2 cellular contexts compared by ENCODE assay signal in the genomic region with DNA sequence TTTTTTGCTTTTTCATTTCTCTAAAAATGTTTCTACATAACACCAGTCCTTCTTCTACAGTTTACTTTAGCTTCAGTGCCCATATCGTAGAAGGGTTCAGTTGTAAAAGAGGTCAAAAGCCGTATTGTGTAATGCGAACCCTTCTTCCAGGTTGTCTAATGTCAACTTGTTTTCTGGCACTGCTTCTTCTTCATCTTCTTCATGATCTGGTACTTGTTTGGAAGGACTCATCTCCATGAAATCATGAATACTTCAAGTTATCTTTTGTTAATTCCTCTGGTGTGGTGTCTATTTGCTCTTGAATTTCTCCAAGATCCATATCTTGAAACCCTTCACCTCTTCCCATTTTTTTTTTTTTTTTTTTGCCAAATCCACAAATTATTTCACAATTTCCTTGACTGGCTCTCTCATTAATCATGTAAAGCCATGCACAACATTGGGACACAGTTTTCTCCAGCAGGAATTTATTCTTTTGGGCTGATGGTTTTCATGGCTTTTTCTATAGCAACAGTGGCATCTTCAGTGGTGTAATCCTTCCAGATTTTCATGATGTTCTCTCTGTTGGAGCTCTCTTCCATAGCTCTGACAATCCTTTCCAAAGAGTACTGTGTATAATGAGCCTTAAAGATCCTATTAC.
TF ChIP-seq lines count a peak whose summit lies in the region.

No MANE protein-coding gene starts in this region.

TF ChIP-seq in IMR-90, 13 proteins besides CTCF, POLR2A, EP300 and RAD21:
- TF ChIP-seq FOS (IDR thresholded peaks at IDR 0.05; ENCODE audit: low read depth, low read length) (no peak), CEBPB (IDR thresholded peaks at IDR 0.05; ENCODE audit: low read depth, low read length) (no peak), MAFK (IDR thresholded peaks at IDR 0.05; ENCODE audit: low read depth, low read length) (no peak), SMC3 (IDR thresholded peaks at IDR 0.05; ENCODE audit: low read depth, low read length) (no peak), RFX5 (IDR thresholded peaks at IDR 0.05; ENCODE audit: low read depth, low read length) (no peak), CHD1 (IDR thresholded peaks at IDR 0.05; ENCODE audit: low read depth, low read length) (no peak), MXI1 (IDR thresholded peaks at IDR 0.05; ENCODE audit: borderline replicate concordance, low read depth, low read length) (no peak), NFE2L2 (IDR thresholded peaks at IDR 0.05; ENCODE audit: low read depth, low read length) (no peak), RCOR1 (IDR thresholded peaks at IDR 0.05; ENCODE audit: insufficient replicate concordance, low read length) (no peak)
TF ChIP-seq in IMR-90: peak in this region for 0.

TF ChIP-seq in liver, 16 proteins besides CTCF, POLR2A, EP300 and RAD21:
- peak; percentile 33 for TF ChIP-seq HNF4G (IDR thresholded peaks at IDR 0.05)
- TF ChIP-seq RXRA (IDR thresholded peaks at IDR 0.05), result peak; percentile 62 to 81
- TF ChIP-seq FOXA2 (IDR thresholded peaks at IDR 0.05), result peak; percentile 87
- no peak for TF ChIP-seq TAF1 (conservative IDR thresholded peaks at IDR 0.05)
- TF ChIP-seq EGR1 (IDR thresholded peaks at IDR 0.05; ENCODE audit: low read depth in 2 of 2), result no peak
- peak; percentile 80 to 92 for TF ChIP-seq HNF4A (conservative IDR thresholded peaks at IDR 0.05)
- peak; percentile 59 for TF ChIP-seq YY1 (IDR thresholded peaks at IDR 0.05)
- TF ChIP-seq, protein P1, sequence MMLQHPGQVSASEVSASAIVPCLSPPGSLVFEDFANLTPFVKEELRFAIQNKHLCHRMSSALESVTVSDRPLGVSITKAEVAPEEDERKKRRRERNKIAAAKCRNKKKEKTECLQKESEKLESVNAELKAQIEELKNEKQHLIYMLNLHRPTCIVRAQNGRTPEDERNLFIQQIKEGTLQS (IDR thresholded peaks at IDR 0.05), result no peak
- TF ChIP-seq FOXA1 (IDR thresholded peaks at IDR 0.05), result peak; percentile 79
- peak in 1 of 2 donors; percentile 75 for TF ChIP-seq JUND (IDR thresholded peaks at IDR 0.05)
- peak; percentile 47 for TF ChIP-seq SP1 (IDR thresholded peaks at IDR 0.05)
- TF ChIP-seq, protein P2, sequence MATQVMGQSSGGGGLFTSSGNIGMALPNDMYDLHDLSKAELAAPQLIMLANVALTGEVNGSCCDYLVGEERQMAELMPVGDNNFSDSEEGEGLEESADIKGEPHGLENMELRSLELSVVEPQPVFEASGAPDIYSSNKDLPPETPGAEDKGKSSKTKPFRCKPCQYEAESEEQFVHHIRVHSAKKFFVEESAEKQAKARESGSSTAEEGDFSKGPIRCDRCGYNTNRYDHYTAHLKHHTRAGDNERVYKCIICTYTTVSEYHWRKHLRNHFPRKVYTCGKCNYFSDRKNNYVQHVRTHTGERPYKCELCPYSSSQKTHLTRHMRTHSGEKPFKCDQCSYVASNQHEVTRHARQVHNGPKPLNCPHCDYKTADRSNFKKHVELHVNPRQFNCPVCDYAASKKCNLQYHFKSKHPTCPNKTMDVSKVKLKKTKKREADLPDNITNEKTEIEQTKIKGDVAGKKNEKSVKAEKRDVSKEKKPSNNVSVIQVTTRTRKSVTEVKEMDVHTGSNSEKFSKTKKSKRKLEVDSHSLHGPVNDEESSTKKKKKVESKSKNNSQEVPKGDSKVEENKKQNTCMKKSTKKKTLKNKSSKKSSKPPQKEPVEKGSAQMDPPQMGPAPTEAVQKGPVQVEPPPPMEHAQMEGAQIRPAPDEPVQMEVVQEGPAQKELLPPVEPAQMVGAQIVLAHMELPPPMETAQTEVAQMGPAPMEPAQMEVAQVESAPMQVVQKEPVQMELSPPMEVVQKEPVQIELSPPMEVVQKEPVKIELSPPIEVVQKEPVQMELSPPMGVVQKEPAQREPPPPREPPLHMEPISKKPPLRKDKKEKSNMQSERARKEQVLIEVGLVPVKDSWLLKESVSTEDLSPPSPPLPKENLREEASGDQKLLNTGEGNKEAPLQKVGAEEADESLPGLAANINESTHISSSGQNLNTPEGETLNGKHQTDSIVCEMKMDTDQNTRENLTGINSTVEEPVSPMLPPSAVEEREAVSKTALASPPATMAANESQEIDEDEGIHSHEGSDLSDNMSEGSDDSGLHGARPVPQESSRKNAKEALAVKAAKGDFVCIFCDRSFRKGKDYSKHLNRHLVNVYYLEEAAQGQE (IDR thresholded peaks at IDR 0.05), result peak; percentile 27
- TF ChIP-seq, protein P3, sequence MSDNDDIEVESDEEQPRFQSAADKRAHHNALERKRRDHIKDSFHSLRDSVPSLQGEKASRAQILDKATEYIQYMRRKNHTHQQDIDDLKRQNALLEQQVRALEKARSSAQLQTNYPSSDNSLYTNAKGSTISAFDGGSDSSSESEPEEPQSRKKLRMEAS (IDR thresholded peaks at IDR 0.05), result peak; percentile 27
- TF ChIP-seq GABPA (IDR thresholded peaks at IDR 0.05 in 1 of 2, conservative IDR thresholded peaks at IDR 0.05 in 1 of 2), result peak in 1 of 2 donors; percentile 19
- TF ChIP-seq, protein P4, sequence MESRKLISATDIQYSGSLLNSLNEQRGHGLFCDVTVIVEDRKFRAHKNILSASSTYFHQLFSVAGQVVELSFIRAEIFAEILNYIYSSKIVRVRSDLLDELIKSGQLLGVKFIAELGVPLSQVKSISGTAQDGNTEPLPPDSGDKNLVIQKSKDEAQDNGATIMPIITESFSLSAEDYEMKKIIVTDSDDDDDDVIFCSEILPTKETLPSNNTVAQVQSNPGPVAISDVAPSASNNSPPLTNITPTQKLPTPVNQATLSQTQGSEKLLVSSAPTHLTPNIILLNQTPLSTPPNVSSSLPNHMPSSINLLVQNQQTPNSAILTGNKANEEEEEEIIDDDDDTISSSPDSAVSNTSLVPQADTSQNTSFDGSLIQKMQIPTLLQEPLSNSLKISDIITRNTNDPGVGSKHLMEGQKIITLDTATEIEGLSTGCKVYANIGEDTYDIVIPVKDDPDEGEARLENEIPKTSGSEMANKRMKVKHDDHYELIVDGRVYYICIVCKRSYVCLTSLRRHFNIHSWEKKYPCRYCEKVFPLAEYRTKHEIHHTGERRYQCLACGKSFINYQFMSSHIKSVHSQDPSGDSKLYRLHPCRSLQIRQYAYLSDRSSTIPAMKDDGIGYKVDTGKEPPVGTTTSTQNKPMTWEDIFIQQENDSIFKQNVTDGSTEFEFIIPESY (IDR thresholded peaks at IDR 0.05), result peak; percentile 46
- peak; percentile 18 for TF ChIP-seq NR2F2 (IDR thresholded peaks at IDR 0.05)
